In genomic region chr18:46755315-46756171, GRCh38 we compare ENCODE assay signal across 8 cellular contexts. TPM values are rescaled to one million over a fixed set of nuclear protein-coding genes. Genes with fewer than 3 reads are reported as not detected.
DNase-seq lines count a peak whose midpoint lies in the region; ATAC-seq, FAIRE-seq and TF ChIP-seq lines count a peak whose summit lies in the region.

No MANE protein-coding gene starts in this region.

- no peak for FAIRE-seq in astrocyte (lab: Jason Lieb, UNC)
- no peak for FAIRE-seq in frontal cortex (lab: Jason Lieb, UNC)

- peak overlapping the region; percentile 73 to 89 for H3K4me3 Mint-ChIP-seq in CD14-positive monocyte
- H3K4me3 Mint-ChIP-seq in astrocyte (ENCODE audit: unreplicated experiment): peak overlapping the region; percentile 70
- peak overlapping the region; percentile 44 to 82 (median 67) for H3K4me3 Mint-ChIP-seq in naive B cell

- H3K27me3 Mint-ChIP-seq in CD14-positive monocyte (ENCODE audit: low read depth in 3 of 3): peaks cover 42 to 60% (median 56%) of the 10 kb centered on the region in 3 donors
- H3K27me3 Mint-ChIP-seq in astrocyte (ENCODE audit: low read depth, unreplicated experiment): peaks cover 57% of the 10 kb centered on the region
- H3K27me3 Mint-ChIP-seq in naive B cell: peaks cover 42 to 73% (median 48%) of the 10 kb centered on the region in 3 donors

- no peak for ATAC-seq in naive B cell (ENCODE audit: low read depth in 2 of 2)
- no peak for ATAC-seq in HG03097 (IDR thresholded peaks at IDR 0.05; ENCODE audit: low FRiP score, unreplicated experiment)
- ATAC-seq in HG03378 (IDR thresholded peaks at IDR 0.05; ENCODE audit: unreplicated experiment): no peak

- no peak overlapping the region for H3K27ac ChIP-seq in astrocyte (ENCODE audit: low read depth, low read length)

- no peaks in the 10 kb centered on the region for H3K9me3 ChIP-seq in astrocyte (ENCODE audit: insufficient read depth, low read depth, low read length)

- H3K9ac ChIP-seq in astrocyte (ENCODE audit: low read length): no peak overlapping the region

- no peaks in the 10 kb centered on the region for H3K36me3 ChIP-seq in astrocyte (ENCODE audit: insufficient read depth, low read length)

- intact Hi-C loops in CD14-positive monocyte (cut with micrococcal nuclease): no loop called here

- H3K4me1 ChIP-seq in astrocyte (ENCODE audit: insufficient read depth, low read length): peaks cover 6% of the 10 kb centered on the region

- H3K4me1 Mint-ChIP-seq in CD14-positive monocyte (peaks cover 36% of the 10 kb centered on the region), astrocyte (ENCODE audit: low read depth, unreplicated experiment) (no peaks in the 10 kb centered on the region), naive B cell (peaks cover 24 to 28% (median 27%) of the 10 kb centered on the region in 3 donors)

- DNase-seq in CD14-positive monocyte (ENCODE audit: low spot score) (no peak), GM10266 (ENCODE audit: extremely low spot score) (peak; percentile 23), astrocyte (ENCODE audit: low read depth) (no peak), naive B cell (no peak), frontal cortex (ENCODE audit: low spot score in 2 of 2) (no peak), AG20443 (ENCODE audit: low spot score) (no peak)

- H3K36me3 Mint-ChIP-seq in CD14-positive monocyte (peaks cover 0 to 2% of the 10 kb centered on the region in 2 donors), astrocyte (ENCODE audit: low read depth, unreplicated experiment) (no peaks in the 10 kb centered on the region), naive B cell (no peaks in the 10 kb centered on the region)

- H4K20me1 ChIP-seq in astrocyte (ENCODE audit: insufficient read depth, low read length): no peaks in the 10 kb centered on the region

- no peaks in the 10 kb centered on the region for H3K79me2 ChIP-seq in astrocyte (ENCODE audit: insufficient read depth, low read length)

- no peak overlapping the region for H3K4me3 ChIP-seq in astrocyte (ENCODE audit: insufficient read depth, low read depth, low read length)

- H3K9me3 Mint-ChIP-seq in CD14-positive monocyte: peaks cover 2 to 28% (median 14%) of the 10 kb centered on the region in 7 donors
- H3K9me3 Mint-ChIP-seq in astrocyte (ENCODE audit: unreplicated experiment): no peaks in the 10 kb centered on the region
- H3K9me3 Mint-ChIP-seq in naive B cell: peaks cover 0 to 7% (median 0%) of the 10 kb centered on the region in 7 donors

- peak overlapping the region; percentile 52 for H2AFZ ChIP-seq in astrocyte (ENCODE audit: low read depth, low read length)

- peaks cover 35% of the 10 kb centered on the region for H3K27me3 ChIP-seq in astrocyte (ENCODE audit: insufficient read depth, low read length)

- no peak for TF ChIP-seq CTCF in CD14-positive monocyte (IDR thresholded peaks at IDR 0.05)
- TF ChIP-seq CTCF in GM10266 (IDR thresholded peaks at IDR 0.05; ENCODE audit: control insufficient read depth, insufficient read depth, low read depth, missing control alignments): no peak
- TF ChIP-seq CTCF in astrocyte (IDR thresholded peaks at IDR 0.05; ENCODE audit: insufficient read depth, low read depth, low read length): no peak

- H3K27ac Mint-ChIP-seq in CD14-positive monocyte: peak overlapping the region in 1 of 7 donors; percentile 58
- no peak overlapping the region for H3K27ac Mint-ChIP-seq in astrocyte (ENCODE audit: unreplicated experiment)
- peak overlapping the region in 1 of 6 donors; percentile 49 for H3K27ac Mint-ChIP-seq in naive B cell

- H3K4me2 ChIP-seq in astrocyte (ENCODE audit: low read length): peak overlapping the region; percentile 90

RNA-seq across cellular contexts. Expression of gene ST8SIA5, which starts 1.3 kb away (rescaled TPM):
- polyA plus RNA-seq in CD14-positive monocyte (not detected), naive B cell (ENCODE audit: low read depth in 6 of 6) (not detected)
- total RNA-seq in astrocyte (0.24 and 0.36 TPM in 2 replicates), frontal cortex (4.9 TPM)
